ENCODE assay signal across 9 cellular contexts in genomic region chr10:74991435-74991834, GRCh38.
DNase-seq lines count a peak whose midpoint lies in the region; FAIRE-seq and TF ChIP-seq lines count a peak whose summit lies in the region.
"Had no signal": no experiment of that assay in that cellular context is flagged by ENCODE, and none has a peak within 500 bp of the region (broad histone marks: within the 10 kb centered on the region; RNA-seq: fewer than 3 reads in every experiment).

No MANE protein-coding gene starts in this region.

- FAIRE-seq in GM12892 (lab: Jason Lieb, UNC): peak; percentile 58

- no peak overlapping the region for H3K27ac ChIP-seq in AG04450 (ENCODE audit: low read depth, low read length)
- H3K27ac ChIP-seq in spleen: no peak overlapping the region

- TF ChIP-seq CTCF in AG04450 (IDR thresholded peaks at IDR 0.05; ENCODE audit: low read depth, low read length) (peak; percentile 29), glutamatergic neuron (IDR thresholded peaks at IDR 0.05; ENCODE audit: partially characterized antibody, unreplicated experiment) (peak; percentile 57), spleen (IDR thresholded peaks at IDR 0.05 in 8 of 11, conservative IDR thresholded peaks at IDR 0.05 in 3 of 11) (peak in 5 of 11 experiments; percentile 12 to 39 (median 19))

- H3K36me3 Mint-ChIP-seq in glutamatergic neuron (ENCODE audit: unreplicated experiment): peaks cover 4% of the 10 kb centered on the region

- CTCF ChIA-PET in AG04450 (lab: Charles Lee): no interaction called here

- peaks cover 2% of the 10 kb centered on the region for H3K4me1 Mint-ChIP-seq in glutamatergic neuron (ENCODE audit: low read depth, unreplicated experiment)

- H3K9me3 ChIP-seq in AG04450 (ENCODE audit: control insufficient read depth, insufficient read depth, low read length) (no peaks in the 10 kb centered on the region), spleen (no peaks in the 10 kb centered on the region)

- H3K36me3 ChIP-seq in spleen: peaks cover 0 to 74% (median 11%) of the 10 kb centered on the region in 6 donors

- no peak overlapping the region for H3K4me3 ChIP-seq in AG04450 (ENCODE audit: low read depth, low read length)
- no peak overlapping the region for H3K4me3 ChIP-seq in spleen

- H3K4me3 Mint-ChIP-seq in glutamatergic neuron (ENCODE audit: unreplicated experiment): no peak overlapping the region

- peaks cover 1% of the 10 kb centered on the region for H3K27me3 Mint-ChIP-seq in glutamatergic neuron (ENCODE audit: unreplicated experiment)

- H3K4me1 ChIP-seq in spleen: peaks cover 0 to 31% (median 6%) of the 10 kb centered on the region in 6 donors

- no peak overlapping the region for H3K27ac Mint-ChIP-seq in glutamatergic neuron (ENCODE audit: unreplicated experiment)

- H3K27me3 ChIP-seq in AG04450 (ENCODE audit: control insufficient read depth, insufficient read depth, low read length) (no peaks in the 10 kb centered on the region), spleen (replicated peaks in 1 of 7) (no peaks in the 10 kb centered on the region)

- no peak for DNase-seq in AG04450 (ENCODE audit: low read depth, low spot score)
- no peak for DNase-seq in GM12892 (ENCODE audit: insufficient read length)
- peak; percentile 22 for DNase-seq in RPMI7951 (ENCODE audit: low read depth)
- DNase-seq in glutamatergic neuron: no peak
- DNase-seq in NCI-H2196 treated with DMSO at 0.1 percent for 48 hours (lab: John Stamatoyannopoulos, UW; ENCODE audit: unreplicated experiment): no peak
- no peak for DNase-seq in spleen
- DNase-seq in NCI-H187 (lab: John Stamatoyannopoulos, UW): no peak
- no peak for DNase-seq in activated T-cell treated with anti-CD3 and anti-CD28 coated beads, Interleukin-2, amount 50 U/mL, for 48 hours
- DNase-seq: amygdala had no signal

- intact Hi-C loops in spleen (cut with DNase I; ENCODE audit: low total_unique reads): no loop called here

- peaks cover 2% of the 10 kb centered on the region for H3K9me3 Mint-ChIP-seq in glutamatergic neuron (ENCODE audit: unreplicated experiment)

- TF ChIP-seq POLR2A in GM12892 (IDR thresholded peaks at IDR 0.05; ENCODE audit: low read depth, low read length) (no peak), spleen (IDR thresholded peaks at IDR 0.05) (no peak)

- POLR2A ChIA-PET in AG04450 (lab: Yijun Ruan, JAX): no interaction called here
